ENCODE assay signal across 1 cellular context in genomic region chr6:161444464-161444863, GRCh38.
TF ChIP-seq lines count a peak whose summit lies in the region.

No MANE protein-coding gene starts in this region.

TF ChIP-seq in K562, 482 proteins besides CTCF, POLR2A, EP300 and RAD21 (continued from another document):
- TF ChIP-seq, protein P1, sequence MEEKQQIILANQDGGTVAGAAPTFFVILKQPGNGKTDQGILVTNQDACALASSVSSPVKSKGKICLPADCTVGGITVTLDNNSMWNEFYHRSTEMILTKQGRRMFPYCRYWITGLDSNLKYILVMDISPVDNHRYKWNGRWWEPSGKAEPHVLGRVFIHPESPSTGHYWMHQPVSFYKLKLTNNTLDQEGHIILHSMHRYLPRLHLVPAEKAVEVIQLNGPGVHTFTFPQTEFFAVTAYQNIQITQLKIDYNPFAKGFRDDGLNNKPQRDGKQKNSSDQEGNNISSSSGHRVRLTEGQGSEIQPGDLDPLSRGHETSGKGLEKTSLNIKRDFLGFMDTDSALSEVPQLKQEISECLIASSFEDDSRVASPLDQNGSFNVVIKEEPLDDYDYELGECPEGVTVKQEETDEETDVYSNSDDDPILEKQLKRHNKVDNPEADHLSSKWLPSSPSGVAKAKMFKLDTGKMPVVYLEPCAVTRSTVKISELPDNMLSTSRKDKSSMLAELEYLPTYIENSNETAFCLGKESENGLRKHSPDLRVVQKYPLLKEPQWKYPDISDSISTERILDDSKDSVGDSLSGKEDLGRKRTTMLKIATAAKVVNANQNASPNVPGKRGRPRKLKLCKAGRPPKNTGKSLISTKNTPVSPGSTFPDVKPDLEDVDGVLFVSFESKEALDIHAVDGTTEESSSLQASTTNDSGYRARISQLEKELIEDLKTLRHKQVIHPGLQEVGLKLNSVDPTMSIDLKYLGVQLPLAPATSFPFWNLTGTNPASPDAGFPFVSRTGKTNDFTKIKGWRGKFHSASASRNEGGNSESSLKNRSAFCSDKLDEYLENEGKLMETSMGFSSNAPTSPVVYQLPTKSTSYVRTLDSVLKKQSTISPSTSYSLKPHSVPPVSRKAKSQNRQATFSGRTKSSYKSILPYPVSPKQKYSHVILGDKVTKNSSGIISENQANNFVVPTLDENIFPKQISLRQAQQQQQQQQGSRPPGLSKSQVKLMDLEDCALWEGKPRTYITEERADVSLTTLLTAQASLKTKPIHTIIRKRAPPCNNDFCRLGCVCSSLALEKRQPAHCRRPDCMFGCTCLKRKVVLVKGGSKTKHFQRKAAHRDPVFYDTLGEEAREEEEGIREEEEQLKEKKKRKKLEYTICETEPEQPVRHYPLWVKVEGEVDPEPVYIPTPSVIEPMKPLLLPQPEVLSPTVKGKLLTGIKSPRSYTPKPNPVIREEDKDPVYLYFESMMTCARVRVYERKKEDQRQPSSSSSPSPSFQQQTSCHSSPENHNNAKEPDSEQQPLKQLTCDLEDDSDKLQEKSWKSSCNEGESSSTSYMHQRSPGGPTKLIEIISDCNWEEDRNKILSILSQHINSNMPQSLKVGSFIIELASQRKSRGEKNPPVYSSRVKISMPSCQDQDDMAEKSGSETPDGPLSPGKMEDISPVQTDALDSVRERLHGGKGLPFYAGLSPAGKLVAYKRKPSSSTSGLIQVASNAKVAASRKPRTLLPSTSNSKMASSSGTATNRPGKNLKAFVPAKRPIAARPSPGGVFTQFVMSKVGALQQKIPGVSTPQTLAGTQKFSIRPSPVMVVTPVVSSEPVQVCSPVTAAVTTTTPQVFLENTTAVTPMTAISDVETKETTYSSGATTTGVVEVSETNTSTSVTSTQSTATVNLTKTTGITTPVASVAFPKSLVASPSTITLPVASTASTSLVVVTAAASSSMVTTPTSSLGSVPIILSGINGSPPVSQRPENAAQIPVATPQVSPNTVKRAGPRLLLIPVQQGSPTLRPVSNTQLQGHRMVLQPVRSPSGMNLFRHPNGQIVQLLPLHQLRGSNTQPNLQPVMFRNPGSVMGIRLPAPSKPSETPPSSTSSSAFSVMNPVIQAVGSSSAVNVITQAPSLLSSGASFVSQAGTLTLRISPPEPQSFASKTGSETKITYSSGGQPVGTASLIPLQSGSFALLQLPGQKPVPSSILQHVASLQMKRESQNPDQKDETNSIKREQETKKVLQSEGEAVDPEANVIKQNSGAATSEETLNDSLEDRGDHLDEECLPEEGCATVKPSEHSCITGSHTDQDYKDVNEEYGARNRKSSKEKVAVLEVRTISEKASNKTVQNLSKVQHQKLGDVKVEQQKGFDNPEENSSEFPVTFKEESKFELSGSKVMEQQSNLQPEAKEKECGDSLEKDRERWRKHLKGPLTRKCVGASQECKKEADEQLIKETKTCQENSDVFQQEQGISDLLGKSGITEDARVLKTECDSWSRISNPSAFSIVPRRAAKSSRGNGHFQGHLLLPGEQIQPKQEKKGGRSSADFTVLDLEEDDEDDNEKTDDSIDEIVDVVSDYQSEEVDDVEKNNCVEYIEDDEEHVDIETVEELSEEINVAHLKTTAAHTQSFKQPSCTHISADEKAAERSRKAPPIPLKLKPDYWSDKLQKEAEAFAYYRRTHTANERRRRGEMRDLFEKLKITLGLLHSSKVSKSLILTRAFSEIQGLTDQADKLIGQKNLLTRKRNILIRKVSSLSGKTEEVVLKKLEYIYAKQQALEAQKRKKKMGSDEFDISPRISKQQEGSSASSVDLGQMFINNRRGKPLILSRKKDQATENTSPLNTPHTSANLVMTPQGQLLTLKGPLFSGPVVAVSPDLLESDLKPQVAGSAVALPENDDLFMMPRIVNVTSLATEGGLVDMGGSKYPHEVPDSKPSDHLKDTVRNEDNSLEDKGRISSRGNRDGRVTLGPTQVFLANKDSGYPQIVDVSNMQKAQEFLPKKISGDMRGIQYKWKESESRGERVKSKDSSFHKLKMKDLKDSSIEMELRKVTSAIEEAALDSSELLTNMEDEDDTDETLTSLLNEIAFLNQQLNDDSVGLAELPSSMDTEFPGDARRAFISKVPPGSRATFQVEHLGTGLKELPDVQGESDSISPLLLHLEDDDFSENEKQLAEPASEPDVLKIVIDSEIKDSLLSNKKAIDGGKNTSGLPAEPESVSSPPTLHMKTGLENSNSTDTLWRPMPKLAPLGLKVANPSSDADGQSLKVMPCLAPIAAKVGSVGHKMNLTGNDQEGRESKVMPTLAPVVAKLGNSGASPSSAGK (IDR thresholded peaks at IDR 0.05): peak; percentile 57; the same call in 1 of the 2 replicates
- peak; percentile 42; the same call in 1 of the 2 replicates for TF ChIP-seq RNF2 (IDR thresholded peaks at IDR 0.05)
- TF ChIP-seq, protein P2, sequence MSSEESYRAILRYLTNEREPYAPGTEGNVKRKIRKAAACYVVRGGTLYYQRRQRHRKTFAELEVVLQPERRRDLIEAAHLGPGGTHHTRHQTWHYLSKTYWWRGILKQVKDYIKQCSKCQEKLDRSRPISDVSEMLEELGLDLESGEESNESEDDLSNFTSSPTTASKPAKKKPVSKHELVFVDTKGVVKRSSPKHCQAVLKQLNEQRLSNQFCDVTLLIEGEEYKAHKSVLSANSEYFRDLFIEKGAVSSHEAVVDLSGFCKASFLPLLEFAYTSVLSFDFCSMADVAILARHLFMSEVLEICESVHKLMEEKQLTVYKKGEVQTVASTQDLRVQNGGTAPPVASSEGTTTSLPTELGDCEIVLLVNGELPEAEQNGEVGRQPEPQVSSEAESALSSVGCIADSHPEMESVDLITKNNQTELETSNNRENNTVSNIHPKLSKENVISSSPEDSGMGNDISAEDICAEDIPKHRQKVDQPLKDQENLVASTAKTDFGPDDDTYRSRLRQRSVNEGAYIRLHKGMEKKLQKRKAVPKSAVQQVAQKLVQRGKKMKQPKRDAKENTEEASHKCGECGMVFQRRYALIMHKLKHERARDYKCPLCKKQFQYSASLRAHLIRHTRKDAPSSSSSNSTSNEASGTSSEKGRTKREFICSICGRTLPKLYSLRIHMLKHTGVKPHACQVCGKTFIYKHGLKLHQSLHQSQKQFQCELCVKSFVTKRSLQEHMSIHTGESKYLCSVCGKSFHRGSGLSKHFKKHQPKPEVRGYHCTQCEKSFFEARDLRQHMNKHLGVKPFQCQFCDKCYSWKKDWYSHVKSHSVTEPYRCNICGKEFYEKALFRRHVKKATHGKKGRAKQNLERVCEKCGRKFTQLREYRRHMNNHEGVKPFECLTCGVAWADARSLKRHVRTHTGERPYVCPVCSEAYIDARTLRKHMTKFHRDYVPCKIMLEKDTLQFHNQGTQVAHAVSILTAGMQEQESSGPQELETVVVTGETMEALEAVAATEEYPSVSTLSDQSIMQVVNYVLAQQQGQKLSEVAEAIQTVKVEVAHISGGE (CRISPR knock-in tag; IDR thresholded peaks at IDR 0.05): peak in 2 of 3 experiments; percentile 62 to 95; a peak in 3 of 6 replicates
- TF ChIP-seq BRF1 (IDR thresholded peaks at IDR 0.05; ENCODE audit: borderline replicate concordance, extremely low read depth, insufficient read length): no peak
- peak in 1 of 2 experiments; percentile 31 for TF ChIP-seq E2F6 (IDR thresholded peaks at IDR 0.05; ENCODE audit: borderline replicate concordance in 1 of 2, extremely low read depth in 1 of 2, insufficient read depth in 1 of 2, insufficient read length in 1 of 2, low read depth in 1 of 2, low read length in 1 of 2, poor library complexity in 1 of 2, severe bottlenecking in 1 of 2)
